ENCODE assay signal across 14 cellular contexts in the genomic region with DNA sequence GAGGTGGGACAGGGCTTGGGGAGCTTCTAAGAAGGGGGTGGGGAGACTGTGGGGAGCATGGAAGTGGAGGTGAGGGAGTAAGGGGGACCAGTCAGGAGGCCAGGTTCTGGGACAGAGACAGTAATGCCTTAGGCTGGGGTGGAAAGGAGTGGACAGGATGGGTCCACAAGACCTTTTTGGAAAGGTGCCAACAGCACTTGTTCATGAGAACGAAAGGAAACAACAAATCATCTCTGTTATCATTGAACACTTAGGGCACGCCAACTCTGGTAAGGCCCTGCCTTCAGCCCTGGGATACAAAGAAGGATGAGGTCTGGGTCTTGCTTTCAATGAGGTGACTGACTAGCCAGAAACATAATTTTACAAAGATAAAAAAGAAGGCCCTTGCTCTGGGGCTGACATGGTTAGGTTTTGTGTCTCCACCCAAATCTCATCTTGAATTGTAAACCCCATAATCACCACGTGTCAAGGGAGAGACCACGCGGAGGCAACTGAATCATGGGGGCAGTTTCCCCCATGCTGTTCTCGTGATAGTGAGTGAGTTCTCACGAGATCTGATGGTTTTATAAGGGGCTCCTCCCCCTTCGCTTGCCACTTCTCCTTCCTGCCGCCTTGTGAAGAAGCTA.
A peak's percentile ranks its signal among the peaks of the same experiment; 100 is the strongest.
DNase-seq lines count a peak whose midpoint lies in the region; ATAC-seq and TF ChIP-seq lines count a peak whose summit lies in the region.
"Had no signal": no experiment of that assay in that cellular context is flagged by ENCODE, and none has a peak within 500 bp of the region (broad histone marks: within the 10 kb centered on the region; RNA-seq: fewer than 3 reads in every experiment).

No MANE protein-coding gene starts in this region.

- H2AK5ac ChIP-seq in mesendoderm (ENCODE audit: low read length) = no peak overlapping the region

- no peak for TF ChIP-seq CTCF in HCT116 (IDR thresholded peaks at IDR 0.05 in 2 of 3, conservative IDR thresholded peaks at IDR 0.05 in 1 of 3; ENCODE audit: borderline replicate concordance in 1 of 3, insufficient read depth in 1 of 3, low read depth in 2 of 3, low read length in 2 of 3)
- TF ChIP-seq CTCF in psoas muscle (IDR thresholded peaks at IDR 0.05) = no peak

- intact Hi-C loops in HCT116 (cut with micrococcal nuclease) = loop anchor here (5.0 to 10.0 kb wide), 2 partner anchors 86 to 154 kb away; no protein-coding TSS in a partner anchor
- intact Hi-C loops in psoas muscle (cut with DNase I) = no loop called here

- H3K4me1 ChIP-seq in HCT116 (ENCODE audit: control insufficient read depth in 1 of 2, insufficient read depth in 2 of 2, low read length in 2 of 2) (peaks cover 37 to 52% of the 10 kb centered on the region in 2 experiments), mesendoderm (ENCODE audit: control insufficient read depth, low read depth, low read length) (no peaks in the 10 kb centered on the region), psoas muscle (peaks cover 12% of the 10 kb centered on the region)

- no CpG with 5 or more reads among the region's 9 CpGs for WGBS in mesendoderm (ENCODE audit: extremely low coverage, insufficient coverage, low lambda C conversion rate)
- 88 to 94% (median 90%) methylated on average over 9 of the region's 9 CpGs for WGBS in psoas muscle, 3 donors

- no peak overlapping the region for H2AFZ ChIP-seq in HCT116 (ENCODE audit: low read depth, low read length, poor library complexity, severe bottlenecking)

- H3K9ac ChIP-seq in HCT116 (ENCODE audit: low read length) = peak overlapping the region; percentile 59
- no peak overlapping the region for H3K9ac ChIP-seq in mesendoderm (ENCODE audit: low read length)

- DNase-seq in DMS53 (lab: John Stamatoyannopoulos, UW) (peak; percentile 15), DMS53 treated with DMSO at 0.1 percent for 48 hours (lab: John Stamatoyannopoulos, UW; ENCODE audit: unreplicated experiment) (no peak), HCT116 (ENCODE audit: low read depth, low spot score) (no peak), amniotic epithelial cell (ENCODE audit: low read depth) (peak; percentile 67), mesendoderm (no peak), NCI-H2196 (lab: John Stamatoyannopoulos, UW; ENCODE audit: unreplicated experiment) (no peak), psoas muscle (no peak)
- DNase-seq: CD4-positive, alpha-beta memory T cell; foreskin melanocyte; left ventricle myocardium superior; NCI-H774; small intestine; tibial artery had no signal

- no peaks in the 10 kb centered on the region for H4K20me1 ChIP-seq in HCT116 (ENCODE audit: insufficient read depth)

- H3K9me2 ChIP-seq in HCT116 (ENCODE audit: insufficient read depth) = no peaks in the 10 kb centered on the region

- H2BK15ac ChIP-seq in mesendoderm (replicated peaks; ENCODE audit: low read depth) = no peak overlapping the region

- no peak overlapping the region for H3K18ac ChIP-seq in mesendoderm (ENCODE audit: low read length)

- no peak overlapping the region for H2BK5ac ChIP-seq in mesendoderm (ENCODE audit: low read length)

- POLR2A ChIA-PET in HCT116 (lab: Charles Lee) = interaction anchor here (0.6 to 2.8 kb wide), 2 partner anchors 7 to 288 kb away, joined by 3 to 15 read pairs; no protein-coding TSS in a partner anchor

- H4K8ac ChIP-seq in mesendoderm (ENCODE audit: low read depth, low read length) = no peak overlapping the region

- H3K4me2 ChIP-seq in HCT116 (ENCODE audit: low read length) (peak overlapping the region; percentile 77), mesendoderm (ENCODE audit: low read length) (no peak overlapping the region)

- no peak overlapping the region for H2BK120ac ChIP-seq in mesendoderm (ENCODE audit: low read depth, low read length)

- ATAC-seq in HCT116 (no peak), GM18870 (IDR thresholded peaks at IDR 0.05; ENCODE audit: unreplicated experiment) (no peak), psoas muscle (no peak)
- ATAC-seq: left ventricle myocardium superior had no signal

- H3K79me2 ChIP-seq in HCT116 (ENCODE audit: insufficient read depth, low read length) (peaks cover 5% of the 10 kb centered on the region; the same call in 1 of the 2 replicates), mesendoderm (ENCODE audit: control insufficient read depth, insufficient read depth, low read length) (no peaks in the 10 kb centered on the region)

- no peak overlapping the region for H3K23ac ChIP-seq in mesendoderm (ENCODE audit: low read length)

- H3K9me3 ChIP-seq in HCT116 (ENCODE audit: control insufficient read depth in 1 of 2, insufficient read depth in 1 of 2, low read depth in 1 of 2, low read length in 2 of 2) (peaks cover 0 to 3% of the 10 kb centered on the region in 2 experiments; a peak in 1 of 4 replicates), psoas muscle (no peaks in the 10 kb centered on the region)
- H3K9me3 ChIP-seq: tibial artery had no signal

- H3K79me1 ChIP-seq in mesendoderm (ENCODE audit: low read length) = no peaks in the 10 kb centered on the region

- RAD21 ChIA-PET in HCT116 (lab: Charles Lee; ENCODE audit: low non-redundant PET in 1 of 2, low total read pairs in 2 of 2, uncharacterized antibody in 2 of 2, unreplicated experiment in 2 of 2) = interaction anchor here in 1 of 2 experiments (1.5 kb wide), 1 partner anchor 251 kb away, joined by 3 read pairs; no protein-coding TSS in a partner anchor

- no TSS peak for BruUV-seq in HCT116 (replicated peaks; lab: Mats Ljungman, UMichigan)

- H3K27ac ChIP-seq in HCT116 (ENCODE audit: low read depth, low read length) (peak overlapping the region; percentile 93), mesendoderm (ENCODE audit: low read depth, low read length) (no peak overlapping the region), psoas muscle (no peak overlapping the region)

- H3K56ac ChIP-seq in mesendoderm (ENCODE audit: low read length) = peak overlapping the region; percentile 22

- H3K27me3 ChIP-seq in HCT116 (ENCODE audit: insufficient read depth, low read length) (no peaks in the 10 kb centered on the region), mesendoderm (ENCODE audit: insufficient read depth, low read length, poor library complexity) (no peaks in the 10 kb centered on the region), psoas muscle (ENCODE audit: insufficient read depth in 3 of 3, low read length in 2 of 3) (no peaks in the 10 kb centered on the region)
- H3K27me3 ChIP-seq: tibial artery had no signal

- H3K36me3 ChIP-seq in HCT116 (ENCODE audit: control insufficient read depth in 1 of 2, insufficient read depth in 2 of 2, low read length in 2 of 2) = 0 out of 4 replicates have a peak, but pooled peaks cover 0 to 3% of the 10 kb centered on the region in 2 experiments
- H3K36me3 ChIP-seq in mesendoderm (ENCODE audit: control insufficient read depth, insufficient read depth, low read length) = no peaks in the 10 kb centered on the region
- H3K36me3 ChIP-seq in psoas muscle (ENCODE audit: insufficient read depth in 1 of 2, low read depth in 1 of 2) = no peaks in the 10 kb centered on the region
- H3K36me3 ChIP-seq: tibial artery had no signal

- CTCF ChIA-PET in HCT116 (lab: Charles Lee) = interaction anchor here (0.5 to 3.6 kb wide), 2 partner anchors 7 to 251 kb away, joined by 3 to 43 read pairs; no protein-coding TSS in a partner anchor

- H3K4me3 ChIP-seq in HCT116 (replicated peaks in 1 of 2; ENCODE audit: low read depth in 1 of 2, low read length in 2 of 2) (peak overlapping the region; percentile 37 to 49), mesendoderm (ENCODE audit: low read length) (no peak overlapping the region), psoas muscle (no peak overlapping the region)
- H3K4me3 ChIP-seq: tibial artery had no signal

- H3K4ac ChIP-seq in mesendoderm (ENCODE audit: low read depth, low read length) = no peak overlapping the region

- TF ChIP-seq RAD21 in HCT116 (IDR thresholded peaks at IDR 0.05; ENCODE audit: low read depth) = no peak

- no peak overlapping the region for H4K5ac ChIP-seq in mesendoderm (ENCODE audit: low read length)

- TF ChIP-seq POLR2A in HCT116 (IDR thresholded peaks at IDR 0.05; ENCODE audit: borderline replicate concordance, extremely low read depth, insufficient read depth, insufficient read length) = no peak

TF ChIP-seq in HCT116, 20 proteins besides CTCF, POLR2A, EP300 and RAD21:
- no peak for TF ChIP-seq CEBPB (IDR thresholded peaks at IDR 0.05; ENCODE audit: low read depth)
- TF ChIP-seq SP1 (IDR thresholded peaks at IDR 0.05; ENCODE audit: low read depth) = no peak
- no peak for TF ChIP-seq SRF (IDR thresholded peaks at IDR 0.05; ENCODE audit: low read depth)
- TF ChIP-seq YY1 (IDR thresholded peaks at IDR 0.05; ENCODE audit: extremely low read depth, insufficient replicate concordance, low read depth, low read length) = no peak
- TF ChIP-seq, protein P1, sequence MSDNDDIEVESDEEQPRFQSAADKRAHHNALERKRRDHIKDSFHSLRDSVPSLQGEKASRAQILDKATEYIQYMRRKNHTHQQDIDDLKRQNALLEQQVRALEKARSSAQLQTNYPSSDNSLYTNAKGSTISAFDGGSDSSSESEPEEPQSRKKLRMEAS (IDR thresholded peaks at IDR 0.05) = no peak
- TF ChIP-seq EZH2phosphoT487 (IDR thresholded peaks at IDR 0.05; ENCODE audit: borderline replicate concordance) = no peak
- TF ChIP-seq TCF7L2 (IDR thresholded peaks at IDR 0.05; ENCODE audit: borderline replicate concordance, extremely low read depth, insufficient read depth, insufficient read length) = no peak
- no peak for TF ChIP-seq FOSL1 (IDR thresholded peaks at IDR 0.05; ENCODE audit: low read depth)

Comparison
In these comparisons a context has a peak if more than half of its experiments do, and no peak if none do; other contexts are left out.
1. DNase-seq: peak in DMS53 (single experiment) and amniotic epithelial cell (single experiment); none in DMS53 treated with DMSO at 0.1 percent for 48 hours (single experiment), HCT116 (single experiment), mesendoderm (single experiment), NCI-H2196 (single experiment) and psoas muscle (0 of 2).
2. H3K4me3 ChIP-seq: peak in HCT116 (2 of 2); none in mesendoderm (single experiment) and psoas muscle (single experiment).